Comparison of ENCODE assay signal across 1 cellular context in the genomic region with DNA sequence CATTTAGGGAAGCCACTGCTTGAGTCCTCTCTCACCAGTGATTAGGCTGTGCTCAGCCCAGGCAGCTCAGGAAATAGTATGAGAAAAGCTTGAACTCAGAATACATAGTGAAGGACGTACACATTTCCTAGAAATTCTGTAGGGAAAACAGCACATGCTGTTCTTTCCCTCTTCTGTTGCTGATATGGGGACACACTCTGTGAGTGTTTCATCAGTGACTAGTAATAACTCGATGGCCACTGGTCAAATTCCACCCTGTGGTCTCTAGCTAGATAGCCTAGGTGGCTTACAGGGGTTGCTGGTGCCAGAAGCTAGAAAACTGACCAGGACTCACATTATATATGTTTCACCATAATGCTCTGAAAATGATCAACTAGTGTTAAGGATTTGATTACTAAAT.
TF ChIP-seq lines count a peak whose summit lies in the region.

No MANE protein-coding gene starts in this region.

TF ChIP-seq in H1, 55 proteins besides CTCF, POLR2A, EP300 and RAD21:
- no peak for TF ChIP-seq TAF7 (optimal IDR thresholded peaks at IDR 0.05; ENCODE audit: borderline replicate concordance, low read depth, low read length)
- no peak for TF ChIP-seq KDM1A (IDR thresholded peaks at IDR 0.05; ENCODE audit: borderline replicate concordance, low read length)
- no peak for TF ChIP-seq CTBP2 (IDR thresholded peaks at IDR 0.05; ENCODE audit: borderline replicate concordance, insufficient read depth, insufficient read length, low read length)
- TF ChIP-seq CBX8 (IDR thresholded peaks at IDR 0.05; ENCODE audit: borderline replicate concordance, low read depth, low read length) = no peak
- TF ChIP-seq HDAC6 (IDR thresholded peaks at IDR 0.05; ENCODE audit: low read depth, low read length) = no peak
- TF ChIP-seq SP2 (IDR thresholded peaks at IDR 0.05; ENCODE audit: low read length) = no peak
- TF ChIP-seq JUN (IDR thresholded peaks at IDR 0.05; ENCODE audit: low read depth, low read length) = no peak
- no peak for TF ChIP-seq PHF8 (conservative IDR thresholded peaks at IDR 0.05; ENCODE audit: low read depth, low read length)
- TF ChIP-seq ASH2L (IDR thresholded peaks at IDR 0.05; ENCODE audit: low read length) = no peak
- no peak for TF ChIP-seq BACH1 (IDR thresholded peaks at IDR 0.05; ENCODE audit: low read length)
- TF ChIP-seq, protein P1, sequence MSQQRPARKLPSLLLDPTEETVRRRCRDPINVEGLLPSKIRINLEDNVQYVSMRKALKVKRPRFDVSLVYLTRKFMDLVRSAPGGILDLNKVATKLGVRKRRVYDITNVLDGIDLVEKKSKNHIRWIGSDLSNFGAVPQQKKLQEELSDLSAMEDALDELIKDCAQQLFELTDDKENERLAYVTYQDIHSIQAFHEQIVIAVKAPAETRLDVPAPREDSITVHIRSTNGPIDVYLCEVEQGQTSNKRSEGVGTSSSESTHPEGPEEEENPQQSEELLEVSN (IDR thresholded peaks at IDR 0.05) = no peak
- TF ChIP-seq TEAD4 (IDR thresholded peaks at IDR 0.05; ENCODE audit: low read depth, low read length) = no peak
- TF ChIP-seq, protein P2, sequence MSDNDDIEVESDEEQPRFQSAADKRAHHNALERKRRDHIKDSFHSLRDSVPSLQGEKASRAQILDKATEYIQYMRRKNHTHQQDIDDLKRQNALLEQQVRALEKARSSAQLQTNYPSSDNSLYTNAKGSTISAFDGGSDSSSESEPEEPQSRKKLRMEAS (IDR thresholded peaks at IDR 0.05) = no peak
- TF ChIP-seq, protein P3, sequence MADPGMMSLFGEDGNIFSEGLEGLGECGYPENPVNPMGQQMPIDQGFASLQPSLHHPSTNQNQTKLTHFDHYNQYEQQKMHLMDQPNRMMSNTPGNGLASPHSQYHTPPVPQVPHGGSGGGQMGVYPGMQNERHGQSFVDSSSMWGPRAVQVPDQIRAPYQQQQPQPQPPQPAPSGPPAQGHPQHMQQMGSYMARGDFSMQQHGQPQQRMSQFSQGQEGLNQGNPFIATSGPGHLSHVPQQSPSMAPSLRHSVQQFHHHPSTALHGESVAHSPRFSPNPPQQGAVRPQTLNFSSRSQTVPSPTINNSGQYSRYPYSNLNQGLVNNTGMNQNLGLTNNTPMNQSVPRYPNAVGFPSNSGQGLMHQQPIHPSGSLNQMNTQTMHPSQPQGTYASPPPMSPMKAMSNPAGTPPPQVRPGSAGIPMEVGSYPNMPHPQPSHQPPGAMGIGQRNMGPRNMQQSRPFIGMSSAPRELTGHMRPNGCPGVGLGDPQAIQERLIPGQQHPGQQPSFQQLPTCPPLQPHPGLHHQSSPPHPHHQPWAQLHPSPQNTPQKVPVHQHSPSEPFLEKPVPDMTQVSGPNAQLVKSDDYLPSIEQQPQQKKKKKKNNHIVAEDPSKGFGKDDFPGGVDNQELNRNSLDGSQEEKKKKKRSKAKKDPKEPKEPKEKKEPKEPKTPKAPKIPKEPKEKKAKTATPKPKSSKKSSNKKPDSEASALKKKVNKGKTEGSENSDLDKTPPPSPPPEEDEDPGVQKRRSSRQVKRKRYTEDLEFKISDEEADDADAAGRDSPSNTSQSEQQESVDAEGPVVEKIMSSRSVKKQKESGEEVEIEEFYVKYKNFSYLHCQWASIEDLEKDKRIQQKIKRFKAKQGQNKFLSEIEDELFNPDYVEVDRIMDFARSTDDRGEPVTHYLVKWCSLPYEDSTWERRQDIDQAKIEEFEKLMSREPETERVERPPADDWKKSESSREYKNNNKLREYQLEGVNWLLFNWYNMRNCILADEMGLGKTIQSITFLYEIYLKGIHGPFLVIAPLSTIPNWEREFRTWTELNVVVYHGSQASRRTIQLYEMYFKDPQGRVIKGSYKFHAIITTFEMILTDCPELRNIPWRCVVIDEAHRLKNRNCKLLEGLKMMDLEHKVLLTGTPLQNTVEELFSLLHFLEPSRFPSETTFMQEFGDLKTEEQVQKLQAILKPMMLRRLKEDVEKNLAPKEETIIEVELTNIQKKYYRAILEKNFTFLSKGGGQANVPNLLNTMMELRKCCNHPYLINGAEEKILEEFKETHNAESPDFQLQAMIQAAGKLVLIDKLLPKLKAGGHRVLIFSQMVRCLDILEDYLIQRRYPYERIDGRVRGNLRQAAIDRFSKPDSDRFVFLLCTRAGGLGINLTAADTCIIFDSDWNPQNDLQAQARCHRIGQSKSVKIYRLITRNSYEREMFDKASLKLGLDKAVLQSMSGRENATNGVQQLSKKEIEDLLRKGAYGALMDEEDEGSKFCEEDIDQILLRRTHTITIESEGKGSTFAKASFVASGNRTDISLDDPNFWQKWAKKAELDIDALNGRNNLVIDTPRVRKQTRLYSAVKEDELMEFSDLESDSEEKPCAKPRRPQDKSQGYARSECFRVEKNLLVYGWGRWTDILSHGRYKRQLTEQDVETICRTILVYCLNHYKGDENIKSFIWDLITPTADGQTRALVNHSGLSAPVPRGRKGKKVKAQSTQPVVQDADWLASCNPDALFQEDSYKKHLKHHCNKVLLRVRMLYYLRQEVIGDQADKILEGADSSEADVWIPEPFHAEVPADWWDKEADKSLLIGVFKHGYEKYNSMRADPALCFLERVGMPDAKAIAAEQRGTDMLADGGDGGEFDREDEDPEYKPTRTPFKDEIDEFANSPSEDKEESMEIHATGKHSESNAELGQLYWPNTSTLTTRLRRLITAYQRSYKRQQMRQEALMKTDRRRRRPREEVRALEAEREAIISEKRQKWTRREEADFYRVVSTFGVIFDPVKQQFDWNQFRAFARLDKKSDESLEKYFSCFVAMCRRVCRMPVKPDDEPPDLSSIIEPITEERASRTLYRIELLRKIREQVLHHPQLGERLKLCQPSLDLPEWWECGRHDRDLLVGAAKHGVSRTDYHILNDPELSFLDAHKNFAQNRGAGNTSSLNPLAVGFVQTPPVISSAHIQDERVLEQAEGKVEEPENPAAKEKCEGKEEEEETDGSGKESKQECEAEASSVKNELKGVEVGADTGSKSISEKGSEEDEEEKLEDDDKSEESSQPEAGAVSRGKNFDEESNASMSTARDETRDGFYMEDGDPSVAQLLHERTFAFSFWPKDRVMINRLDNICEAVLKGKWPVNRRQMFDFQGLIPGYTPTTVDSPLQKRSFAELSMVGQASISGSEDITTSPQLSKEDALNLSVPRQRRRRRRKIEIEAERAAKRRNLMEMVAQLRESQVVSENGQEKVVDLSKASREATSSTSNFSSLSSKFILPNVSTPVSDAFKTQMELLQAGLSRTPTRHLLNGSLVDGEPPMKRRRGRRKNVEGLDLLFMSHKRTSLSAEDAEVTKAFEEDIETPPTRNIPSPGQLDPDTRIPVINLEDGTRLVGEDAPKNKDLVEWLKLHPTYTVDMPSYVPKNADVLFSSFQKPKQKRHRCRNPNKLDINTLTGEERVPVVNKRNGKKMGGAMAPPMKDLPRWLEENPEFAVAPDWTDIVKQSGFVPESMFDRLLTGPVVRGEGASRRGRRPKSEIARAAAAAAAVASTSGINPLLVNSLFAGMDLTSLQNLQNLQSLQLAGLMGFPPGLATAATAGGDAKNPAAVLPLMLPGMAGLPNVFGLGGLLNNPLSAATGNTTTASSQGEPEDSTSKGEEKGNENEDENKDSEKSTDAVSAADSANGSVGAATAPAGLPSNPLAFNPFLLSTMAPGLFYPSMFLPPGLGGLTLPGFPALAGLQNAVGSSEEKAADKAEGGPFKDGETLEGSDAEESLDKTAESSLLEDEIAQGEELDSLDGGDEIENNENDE (IDR thresholded peaks at IDR 0.05; ENCODE audit: insufficient replicate concordance, low read length) = no peak
- TF ChIP-seq SAP30 (IDR thresholded peaks at IDR 0.05; ENCODE audit: insufficient read depth, insufficient replicate concordance, low read length) = no peak
